18 cellular contexts compared by ENCODE assay signal in genomic region chr13:75263741-75264407, GRCh38.
DNase-seq lines count a peak whose midpoint lies in the region; ATAC-seq lines count a peak whose summit lies in the region.
"Had no signal": no experiment of that assay in that cellular context is flagged by ENCODE, and none has a peak within 500 bp of the region (broad histone marks: within the 10 kb centered on the region; RNA-seq: fewer than 3 reads in every experiment).

No MANE protein-coding gene starts in this region.

- H3K9me3 Mint-ChIP-seq in activated naive CD8-positive, alpha-beta T cell treated with anti-CD3 and anti-CD28 coated beads, Interleukin-2, amount 50 U/mL, for 24 hours = no peaks in the 10 kb centered on the region
- no peaks in the 10 kb centered on the region for H3K9me3 Mint-ChIP-seq in activated naive CD8-positive, alpha-beta T cell treated with anti-CD3 and anti-CD28 coated beads for 36 hours
- H3K9me3 Mint-ChIP-seq: CD8-positive, alpha-beta T cell; mesothelial cell of epicardium; neural crest cell had no signal

- no peak overlapping the region for H3K27ac Mint-ChIP-seq in activated naive CD8-positive, alpha-beta T cell treated with anti-CD3 and anti-CD28 coated beads, Interleukin-2, amount 50 U/mL, for 24 hours
- no peak overlapping the region for H3K27ac Mint-ChIP-seq in activated naive CD8-positive, alpha-beta T cell treated with anti-CD3 and anti-CD28 coated beads for 36 hours
- H3K27ac Mint-ChIP-seq: CD8-positive, alpha-beta T cell; mesothelial cell of epicardium had no signal

- peak; percentile 33 for ATAC-seq in activated naive CD8-positive, alpha-beta T cell treated with anti-CD3 and anti-CD28 coated beads, Interleukin-2, amount 50 U/mL, for 24 hours
- ATAC-seq: CD8-positive, alpha-beta T cell had no signal

- DNase-seq in activated naive CD8-positive, alpha-beta T cell treated with anti-CD3 and anti-CD28 coated beads, Interleukin-2, amount 50 U/mL, for 24 hours = no peak
- no peak for DNase-seq in activated naive CD8-positive, alpha-beta T cell treated with anti-CD3 and anti-CD28 coated beads for 36 hours
- DNase-seq in NCI-H226 (peak; percentile 3), fibroblast of gingiva (ENCODE audit: low read depth) (peak; percentile 25), skeletal muscle cell (ENCODE audit: low read depth) (peak; percentile 35), substantia nigra (lab: John Stamatoyannopoulos, UW) (no peak), SIG-M5 (lab: John Stamatoyannopoulos, UW) (no peak)
- DNase-seq in activated T-cell treated with anti-CD3 and anti-CD28 coated beads, Interleukin-2, amount 50 U/mL, for 48 hours = no peak
- DNase-seq: activated CD4-positive, alpha-beta T cell treated with anti-CD3 and anti-CD28 coated beads for 4 hours; activated naive CD4-positive, alpha-beta T cell treated with Interleukin-2 at 50 U/mL for 16 hours; CD8-positive, alpha-beta T cell; dorsolateral prefrontal cortex; erythroblast; hippocampal formation; MV-4-11; NCI-H2107 had no signal

- no peaks in the 10 kb centered on the region for H3K36me3 Mint-ChIP-seq in activated naive CD8-positive, alpha-beta T cell treated with anti-CD3 and anti-CD28 coated beads, Interleukin-2, amount 50 U/mL, for 24 hours (ENCODE audit: low read depth)
- no peaks in the 10 kb centered on the region for H3K36me3 Mint-ChIP-seq in activated naive CD8-positive, alpha-beta T cell treated with anti-CD3 and anti-CD28 coated beads for 36 hours
- H3K36me3 Mint-ChIP-seq: CD8-positive, alpha-beta T cell; mesothelial cell of epicardium had no signal

- H3K4me1 Mint-ChIP-seq in activated naive CD8-positive, alpha-beta T cell treated with anti-CD3 and anti-CD28 coated beads, Interleukin-2, amount 50 U/mL, for 24 hours = no peaks in the 10 kb centered on the region
- peaks cover 4% of the 10 kb centered on the region for H3K4me1 Mint-ChIP-seq in activated naive CD8-positive, alpha-beta T cell treated with anti-CD3 and anti-CD28 coated beads for 36 hours
- H3K4me1 Mint-ChIP-seq: mesothelial cell of epicardium, neural crest cell had no signal

- H3K4me3 Mint-ChIP-seq in activated naive CD8-positive, alpha-beta T cell treated with anti-CD3 and anti-CD28 coated beads, Interleukin-2, amount 50 U/mL, for 24 hours = no peak overlapping the region
- no peak overlapping the region for H3K4me3 Mint-ChIP-seq in activated naive CD8-positive, alpha-beta T cell treated with anti-CD3 and anti-CD28 coated beads for 36 hours
- H3K4me3 Mint-ChIP-seq: CD8-positive, alpha-beta T cell; mesothelial cell of epicardium; neural crest cell had no signal

- H3K27me3 Mint-ChIP-seq in activated naive CD8-positive, alpha-beta T cell treated with anti-CD3 and anti-CD28 coated beads, Interleukin-2, amount 50 U/mL, for 24 hours = peaks cover 7% of the 10 kb centered on the region
- no peaks in the 10 kb centered on the region for H3K27me3 Mint-ChIP-seq in activated naive CD8-positive, alpha-beta T cell treated with anti-CD3 and anti-CD28 coated beads for 36 hours

- H3K27ac ChIP-seq in substantia nigra (ENCODE audit: low read depth, low read length, poor library complexity, severe bottlenecking) = no peak overlapping the region
- H3K27ac ChIP-seq: dorsolateral prefrontal cortex had no signal

- H3K4me3 ChIP-seq in skeletal muscle cell (ENCODE audit: low read depth, low read length) = no peak overlapping the region
- H3K4me3 ChIP-seq: dorsolateral prefrontal cortex had no signal

Comparison
In these comparisons a context has a peak if more than half of its experiments do, and no peak if none do; other contexts are left out.
1. DNase-seq: peak in NCI-H226 (single experiment), fibroblast of gingiva (single experiment) and skeletal muscle cell (single experiment); none in activated naive CD8-positive, alpha-beta T cell treated with anti-CD3 and anti-CD28 coated beads, Interleukin-2, amount 50 U/mL, for 24 hours (single experiment), activated naive CD8-positive, alpha-beta T cell treated with anti-CD3 and anti-CD28 coated beads for 36 hours (single experiment), substantia nigra (0 of 49), SIG-M5 (single experiment) and activated T-cell treated with anti-CD3 and anti-CD28 coated beads, Interleukin-2, amount 50 U/mL, for 48 hours (0 of 2).